ENCODE assay signal across 16 cellular contexts in the genomic region with DNA sequence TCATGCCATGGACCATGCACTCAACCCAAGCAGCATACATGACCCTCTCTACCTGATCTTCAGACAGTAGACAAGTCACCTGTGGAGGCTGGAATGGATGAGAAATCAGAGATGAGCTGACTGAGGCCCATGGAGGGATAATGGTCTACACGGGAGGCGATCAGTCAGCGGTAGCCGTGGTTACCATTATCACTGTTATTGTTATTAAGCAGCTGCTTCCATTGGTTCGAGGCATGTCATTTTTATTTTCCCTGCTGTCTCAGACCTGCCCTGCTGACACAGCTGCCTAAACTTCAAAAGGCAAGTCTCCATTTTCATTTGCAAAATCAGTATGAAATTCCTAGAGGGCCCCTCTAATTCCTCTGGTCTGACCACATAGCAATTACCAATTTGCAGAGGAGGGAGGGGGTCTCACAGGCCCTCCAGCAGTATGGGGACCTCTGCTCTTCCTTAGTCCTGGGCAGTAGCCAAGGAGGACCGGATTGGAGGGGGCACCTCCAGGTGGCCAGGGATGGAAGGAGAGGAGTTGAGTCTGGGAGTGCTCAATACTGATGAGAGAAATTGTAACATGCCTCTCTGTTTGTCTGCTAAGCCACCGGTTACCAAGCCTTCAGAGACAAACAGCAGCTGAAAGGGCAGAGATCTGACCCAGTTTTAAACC.
"Had no signal": no experiment of that assay in that cellular context is flagged by ENCODE, and none has a peak within 500 bp of the region (broad histone marks: within the 10 kb centered on the region; RNA-seq: fewer than 3 reads in every experiment).

No MANE protein-coding gene starts in this region.

- H3K36me3 ChIP-seq: adrenal gland, gastrocnemius medialis, heart right ventricle, left ventricle myocardium inferior, tibial nerve, vagina had no signal

- H3K9me3 ChIP-seq: adrenal gland, gastrocnemius medialis, heart right ventricle, left ventricle myocardium inferior, tibial nerve, vagina had no signal

- H3K4me1 ChIP-seq: adrenal gland, gastrocnemius medialis had no signal

- H3K27me3 ChIP-seq: adrenal gland, tibial nerve, vagina had no signal

- H3K4me2 ChIP-seq: smooth muscle cell had no signal

- DNase-seq: activated CD4-positive, alpha-beta T cell treated with anti-CD3 and anti-CD28 coated beads, Interleukin-2, amount 50 U/mL, for 4 hours; activated CD4-positive, CD25-positive, alpha-beta regulatory T cell treated with anti-CD3 and anti-CD28 coated beads, Interleukin-2, amount 50 U/mL, for 72 hours; activated naive CD4-positive, alpha-beta T cell treated with anti-CD3 and anti-CD28 coated beads, Interleukin-2, amount 50 U/mL, for 16 hours; activated T-cell treated with anti-CD3 and anti-CD28 coated beads, Interleukin-2, amount 50 U/mL, for 1 hour; adrenal gland; central memory CD4-positive, alpha-beta T cell; cortex of kidney; effector memory CD4-positive, alpha-beta T cell; gastrocnemius medialis; heart right ventricle; islet precursor cell; left ventricle myocardium inferior; right cardiac atrium had no signal

- H3K4me3 ChIP-seq: adrenal gland, gastrocnemius medialis, heart right ventricle, left ventricle myocardium inferior, smooth muscle cell, tibial nerve, vagina had no signal

- H3K27ac ChIP-seq: adrenal gland, gastrocnemius medialis, left ventricle myocardium inferior, tibial nerve, vagina had no signal
